ENCODE assay signal across 1 cellular context in genomic region chr22:41401781-41402648, GRCh38.
TF ChIP-seq lines count a peak whose summit lies in the region.

No MANE protein-coding gene starts in this region.

TF ChIP-seq in GM23338, 12 proteins besides CTCF, POLR2A, EP300 and RAD21:
- TF ChIP-seq, protein P1, sequence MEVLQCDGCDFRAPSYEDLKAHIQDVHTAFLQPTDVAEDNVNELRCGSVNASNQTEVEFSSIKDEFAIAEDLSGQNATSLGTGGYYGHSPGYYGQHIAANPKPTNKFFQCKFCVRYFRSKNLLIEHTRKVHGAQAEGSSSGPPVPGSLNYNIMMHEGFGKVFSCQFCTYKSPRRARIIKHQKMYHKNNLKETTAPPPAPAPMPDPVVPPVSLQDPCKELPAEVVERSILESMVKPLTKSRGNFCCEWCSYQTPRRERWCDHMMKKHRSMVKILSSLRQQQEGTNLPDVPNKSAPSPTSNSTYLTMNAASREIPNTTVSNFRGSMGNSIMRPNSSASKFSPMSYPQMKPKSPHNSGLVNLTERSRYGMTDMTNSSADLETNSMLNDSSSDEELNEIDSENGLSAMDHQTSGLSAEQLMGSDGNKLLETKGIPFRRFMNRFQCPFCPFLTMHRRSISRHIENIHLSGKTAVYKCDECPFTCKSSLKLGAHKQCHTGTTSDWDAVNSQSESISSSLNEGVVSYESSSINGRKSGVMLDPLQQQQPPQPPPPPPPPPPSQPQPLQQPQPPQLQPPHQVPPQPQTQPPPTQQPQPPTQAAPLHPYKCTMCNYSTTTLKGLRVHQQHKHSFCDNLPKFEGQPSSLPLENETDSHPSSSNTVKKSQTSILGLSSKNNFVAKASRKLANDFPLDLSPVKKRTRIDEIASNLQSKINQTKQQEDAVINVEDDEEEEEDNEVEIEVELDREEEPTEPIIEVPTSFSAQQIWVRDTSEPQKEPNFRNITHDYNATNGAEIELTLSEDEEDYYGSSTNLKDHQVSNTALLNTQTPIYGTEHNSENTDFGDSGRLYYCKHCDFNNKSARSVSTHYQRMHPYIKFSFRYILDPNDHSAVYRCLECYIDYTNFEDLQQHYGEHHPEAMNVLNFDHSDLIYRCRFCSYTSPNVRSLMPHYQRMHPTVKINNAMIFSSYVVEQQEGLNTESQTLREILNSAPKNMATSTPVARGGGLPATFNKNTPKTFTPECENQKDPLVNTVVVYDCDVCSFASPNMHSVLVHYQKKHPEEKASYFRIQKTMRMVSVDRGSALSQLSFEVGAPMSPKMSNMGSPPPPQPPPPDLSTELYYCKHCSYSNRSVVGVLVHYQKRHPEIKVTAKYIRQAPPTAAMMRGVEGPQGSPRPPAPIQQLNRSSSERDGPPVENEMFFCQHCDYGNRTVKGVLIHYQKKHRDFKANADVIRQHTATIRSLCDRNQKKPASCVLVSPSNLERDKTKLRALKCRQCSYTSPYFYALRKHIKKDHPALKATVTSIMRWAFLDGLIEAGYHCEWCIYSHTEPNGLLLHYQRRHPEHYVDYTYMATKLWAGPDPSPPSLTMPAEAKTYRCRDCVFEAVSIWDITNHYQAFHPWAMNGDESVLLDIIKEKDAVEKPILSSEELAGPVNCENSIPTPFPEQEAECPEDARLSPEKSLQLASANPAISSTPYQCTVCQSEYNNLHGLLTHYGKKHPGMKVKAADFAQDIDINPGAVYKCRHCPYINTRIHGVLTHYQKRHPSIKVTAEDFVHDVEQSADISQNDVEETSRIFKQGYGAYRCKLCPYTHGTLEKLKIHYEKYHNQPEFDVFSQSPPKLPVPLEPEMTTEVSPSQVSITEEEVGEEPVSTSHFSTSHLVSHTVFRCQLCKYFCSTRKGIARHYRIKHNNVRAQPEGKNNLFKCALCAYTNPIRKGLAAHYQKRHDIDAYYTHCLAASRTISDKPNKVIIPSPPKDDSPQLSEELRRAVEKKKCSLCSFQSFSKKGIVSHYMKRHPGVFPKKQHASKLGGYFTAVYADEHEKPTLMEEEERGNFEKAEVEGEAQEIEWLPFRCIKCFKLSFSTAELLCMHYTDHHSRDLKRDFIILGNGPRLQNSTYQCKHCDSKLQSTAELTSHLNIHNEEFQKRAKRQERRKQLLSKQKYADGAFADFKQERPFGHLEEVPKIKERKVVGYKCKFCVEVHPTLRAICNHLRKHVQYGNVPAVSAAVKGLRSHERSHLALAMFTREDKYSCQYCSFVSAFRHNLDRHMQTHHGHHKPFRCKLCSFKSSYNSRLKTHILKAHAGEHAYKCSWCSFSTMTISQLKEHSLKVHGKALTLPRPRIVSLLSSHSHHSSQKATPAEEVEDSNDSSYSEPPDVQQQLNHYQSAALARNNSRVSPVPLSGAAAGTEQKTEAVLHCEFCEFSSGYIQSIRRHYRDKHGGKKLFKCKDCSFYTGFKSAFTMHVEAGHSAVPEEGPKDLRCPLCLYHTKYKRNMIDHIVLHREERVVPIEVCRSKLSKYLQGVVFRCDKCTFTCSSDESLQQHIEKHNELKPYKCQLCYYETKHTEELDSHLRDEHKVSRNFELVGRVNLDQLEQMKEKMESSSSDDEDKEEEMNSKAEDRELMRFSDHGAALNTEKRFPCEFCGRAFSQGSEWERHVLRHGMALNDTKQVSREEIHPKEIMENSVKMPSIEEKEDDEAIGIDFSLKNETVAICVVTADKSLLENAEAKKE (CRISPR knock-in tag; IDR thresholded peaks at IDR 0.05): no peak
- TF ChIP-seq JUNB (IDR thresholded peaks at IDR 0.05; ENCODE audit: unreplicated experiment) (no peak), ZNF114 (CRISPR knock-in tag; IDR thresholded peaks at IDR 0.05) (no peak), POLR2AphosphoS5 (IDR thresholded peaks at IDR 0.05; ENCODE audit: low read depth) (no peak), EZH2 (IDR thresholded peaks at IDR 0.05; ENCODE audit: low read depth, unreplicated experiment) (no peak), CREB1 (CRISPR knock-in tag; IDR thresholded peaks at IDR 0.05; ENCODE audit: low read depth) (no peak), EZH2phosphoT487 (IDR thresholded peaks at IDR 0.05; ENCODE audit: unreplicated experiment) (no peak)
